ENCODE assay signal across 10 cellular contexts in the genomic region with DNA sequence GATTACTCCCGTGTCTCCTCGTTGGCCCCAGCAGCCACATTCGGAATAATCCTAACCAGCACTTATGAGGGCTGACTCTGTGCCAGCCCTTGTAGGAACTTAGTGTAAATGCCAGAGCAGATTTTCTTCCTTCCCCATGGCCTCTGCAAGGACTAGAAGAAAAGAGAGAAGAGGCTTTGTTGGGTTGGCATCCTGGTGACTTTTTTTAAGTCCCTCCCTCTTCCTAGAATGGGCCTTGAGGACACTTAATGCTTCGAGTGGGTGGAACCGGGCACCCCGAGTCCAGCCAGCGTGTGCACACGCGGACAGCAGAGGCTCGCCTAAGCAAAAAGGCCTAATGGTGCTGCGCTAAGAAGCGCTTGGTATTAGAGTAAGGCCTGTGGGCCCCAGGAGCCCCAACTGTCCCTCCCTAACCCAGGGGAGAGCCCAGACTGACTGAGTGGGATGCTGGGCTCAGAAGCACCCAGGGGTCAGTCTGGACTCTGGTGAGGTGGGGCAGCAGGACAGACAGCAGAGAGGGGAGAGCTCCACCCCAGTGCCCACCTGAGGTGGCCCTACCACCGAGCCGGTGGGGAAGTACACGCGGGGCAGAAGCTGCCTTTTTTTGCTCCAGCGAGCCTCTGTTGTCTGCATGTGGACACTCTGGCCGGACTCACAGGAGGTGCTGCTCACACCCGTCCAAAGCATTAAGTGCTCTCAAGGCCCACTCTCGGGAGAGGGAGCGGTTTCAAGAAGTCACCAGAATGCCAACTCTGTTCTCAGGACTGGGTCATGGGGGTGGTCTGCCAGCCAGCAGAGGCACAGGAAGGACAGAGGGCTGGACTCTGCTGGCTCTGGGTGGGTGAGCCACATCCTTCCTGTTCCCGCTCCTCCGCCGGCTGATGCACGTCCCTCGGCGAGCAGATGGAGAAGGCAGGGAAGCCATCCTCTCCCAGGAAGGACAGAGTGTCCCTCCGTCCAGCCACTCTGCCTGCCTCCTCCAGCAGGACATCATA. TPM values are rescaled to one million over a fixed set of nuclear protein-coding genes. Genes with fewer than 3 reads are reported as not detected.
DNase-seq lines count a peak whose midpoint lies in the region; FAIRE-seq and TF ChIP-seq lines count a peak whose summit lies in the region.
"Had no signal": no experiment of that assay in that cellular context is flagged by ENCODE, and none has a peak within 500 bp of the region (broad histone marks: within the 10 kb centered on the region; RNA-seq: fewer than 3 reads in every experiment).

No MANE protein-coding gene starts in this region.

- intact Hi-C loops in breast epithelium (cut with DNase I; ENCODE audit: low total_unique reads) (no loop called here), testis (cut with DNase I; ENCODE audit: low total_unique reads) (no loop called here), OCI-LY7 (cut with micrococcal nuclease; ENCODE audit: unreplicated experiment) (no loop called here)

- H2AFZ ChIP-seq in mesenchymal stem cell (ENCODE audit: low read depth, low read length) (no peak overlapping the region), OCI-LY7 (ENCODE audit: low read length) (no peak overlapping the region)

- TF ChIP-seq POLR2A in breast epithelium (IDR thresholded peaks at IDR 0.05) (no peak), testis (IDR thresholded peaks at IDR 0.05) (no peak)

- H2BK12ac ChIP-seq in mesenchymal stem cell (ENCODE audit: low read length in 2 of 2), result peak overlapping the region in 1 of 2 experiments; percentile 37

- peaks cover 99% of the 10 kb centered on the region for H3K4me1 Mint-ChIP-seq in activated T-cell treated with anti-CD3 and anti-CD28 coated beads, Interleukin-2, amount 50 U/mL, for 24 hours (ENCODE audit: low read depth)

- H3K23ac ChIP-seq in mesenchymal stem cell (ENCODE audit: low read length in 2 of 2), result no peak overlapping the region

- H3K9ac ChIP-seq in mesenchymal stem cell (ENCODE audit: low read length), result peak overlapping the region; percentile 24

- H3K4me2 ChIP-seq in mesenchymal stem cell (ENCODE audit: low read length, poor library complexity, severe bottlenecking) (no peak overlapping the region), OCI-LY7 (ENCODE audit: low read length) (no peak overlapping the region)

- DNase-seq in activated T-cell treated with anti-CD3 and anti-CD28 coated beads, Interleukin-2, amount 50 U/mL, for 24 hours, result no peak
- DNase-seq in activated T-cell treated with anti-CD3 and anti-CD28 coated beads for 4 hours (no peak), breast epithelium (ENCODE audit: low spot score in 2 of 2) (no peak), mesenchymal stem cell (no peak), testis (no peak), urothelium cell line (ENCODE audit: low spot score) (no peak), OCI-LY7 (ENCODE audit: low spot score) (no peak), GM10266 (ENCODE audit: extremely low spot score) (no peak)
- DNase-seq: kidney glomerular epithelial cell, NCI-H1436 treated with DMSO at 0.1 percent for 48 hours had no signal

- CTCF ChIA-PET in OCI-LY7 (lab: Charles Lee; ENCODE audit: unreplicated experiment), result no interaction called here

- no peak overlapping the region for H2BK120ac ChIP-seq in mesenchymal stem cell (ENCODE audit: low read depth, low read length)

- peaks cover 41% of the 10 kb centered on the region for H3K36me3 Mint-ChIP-seq in activated T-cell treated with anti-CD3 and anti-CD28 coated beads, Interleukin-2, amount 50 U/mL, for 24 hours (ENCODE audit: low read depth)

- H4K91ac ChIP-seq in mesenchymal stem cell (ENCODE audit: low read length), result peak overlapping the region; percentile 19

- H3K4me3 ChIP-seq in breast epithelium (peak overlapping the region in 1 of 3 donors; percentile 44), mesenchymal stem cell (ENCODE audit: insufficient read depth in 1 of 2, low read depth in 1 of 2, low read length in 2 of 2) (no peak overlapping the region), testis (no peak overlapping the region), OCI-LY7 (ENCODE audit: low read depth, low read length, poor library complexity, severe bottlenecking) (no peak overlapping the region)

- no peak for TF ChIP-seq CTCF in breast epithelium (IDR thresholded peaks at IDR 0.05)
- TF ChIP-seq CTCF in testis (IDR thresholded peaks at IDR 0.05), result no peak
- TF ChIP-seq CTCF in OCI-LY7 (conservative IDR thresholded peaks at IDR 0.05; ENCODE audit: low read length), result no peak
- no peak for TF ChIP-seq CTCF in GM10266 (IDR thresholded peaks at IDR 0.05; ENCODE audit: control insufficient read depth, insufficient read depth, low read depth, missing control alignments)

- POLR2A ChIA-PET in OCI-LY7 (lab: Charles Lee), result interaction anchor here (1.7 kb wide), 1 partner anchor 13 kb away, joined by 12 read pairs; a partner anchor contains a TSS

- peaks cover 33 to 43% of the 10 kb centered on the region in 2 donors for H3K4me1 ChIP-seq in breast epithelium
- H3K4me1 ChIP-seq in mesenchymal stem cell (ENCODE audit: control insufficient read depth, insufficient read depth, low read depth, low read length), result peaks cover 57% of the 10 kb centered on the region
- peaks cover 76% of the 10 kb centered on the region for H3K4me1 ChIP-seq in testis
- H3K4me1 ChIP-seq in OCI-LY7 (ENCODE audit: insufficient read depth, low read length, poor library complexity, severe bottlenecking), result peaks cover 61% of the 10 kb centered on the region

- H4K20me1 ChIP-seq in OCI-LY7 (ENCODE audit: insufficient read depth, low read length), result peaks cover 27% of the 10 kb centered on the region

- no peak overlapping the region for H2AK5ac ChIP-seq in mesenchymal stem cell (ENCODE audit: low read length, severe bottlenecking)

- H3K79me2 ChIP-seq in OCI-LY7 (ENCODE audit: insufficient read depth, low read depth, low read length), result peaks cover 75% of the 10 kb centered on the region

- 90% methylated on average over 28 of the region's 28 CpGs for WGBS in mesenchymal stem cell
- 56 to 60% methylated on average over 22 to 26 of the region's 28 CpGs for WGBS in testis, 2 donors

- peak overlapping the region; percentile 97 for H3K27ac Mint-ChIP-seq in activated T-cell treated with anti-CD3 and anti-CD28 coated beads, Interleukin-2, amount 50 U/mL, for 24 hours

- peak overlapping the region; percentile 55 for H3K4me3 Mint-ChIP-seq in activated T-cell treated with anti-CD3 and anti-CD28 coated beads, Interleukin-2, amount 50 U/mL, for 24 hours

- H3K27me3 ChIP-seq in breast epithelium (no peaks in the 10 kb centered on the region), mesenchymal stem cell (ENCODE audit: control insufficient read depth in 1 of 2, insufficient read depth in 1 of 2, low read length in 2 of 2) (no peaks in the 10 kb centered on the region), testis (no peaks in the 10 kb centered on the region)

- H3K36me3 ChIP-seq in breast epithelium (no peaks in the 10 kb centered on the region), mesenchymal stem cell (ENCODE audit: control insufficient read depth in 1 of 2, insufficient read depth in 2 of 2, low read depth in 1 of 2, low read length in 2 of 2) (peaks cover 31 to 38% of the 10 kb centered on the region in 2 experiments), testis (ENCODE audit: low read depth, missing control alignments) (no peaks in the 10 kb centered on the region), OCI-LY7 (ENCODE audit: insufficient read depth, low read length) (peaks cover 9% of the 10 kb centered on the region; the same call in 1 of the 2 replicates)

- peak overlapping the region in 1 of 2 experiments; percentile 1 for H3K14ac ChIP-seq in mesenchymal stem cell (ENCODE audit: low read length in 2 of 2)

- peak overlapping the region in 1 of 2 experiments; percentile 52 for H3K18ac ChIP-seq in mesenchymal stem cell (ENCODE audit: low read depth in 1 of 2, low read length in 2 of 2)

- H3K9me2 ChIP-seq in OCI-LY7 (ENCODE audit: insufficient read depth, low read length), result no peaks in the 10 kb centered on the region

- peaks cover 29% of the 10 kb centered on the region for H3K79me1 ChIP-seq in mesenchymal stem cell (replicated peaks; ENCODE audit: low read length, poor library complexity, severe bottlenecking)

- H4K8ac ChIP-seq in mesenchymal stem cell (ENCODE audit: low read length), result peak overlapping the region; percentile 81

- H2BK5ac ChIP-seq in mesenchymal stem cell (ENCODE audit: low read depth, low read length, poor library complexity, severe bottlenecking), result no peak overlapping the region

- peak overlapping the region; percentile 34 for H2BK15ac ChIP-seq in mesenchymal stem cell (ENCODE audit: low read depth, poor library complexity, severe bottlenecking)

- H3K27me3 Mint-ChIP-seq in activated T-cell treated with anti-CD3 and anti-CD28 coated beads, Interleukin-2, amount 50 U/mL, for 24 hours, result no peaks in the 10 kb centered on the region

- H3K27ac ChIP-seq in breast epithelium (peak overlapping the region; percentile 89 to 97), mesenchymal stem cell (ENCODE audit: low read length, poor library complexity, severe bottlenecking) (no peak overlapping the region), testis (peak overlapping the region; percentile 69 to 88), OCI-LY7 (ENCODE audit: low read depth, low read length, poor library complexity, severe bottlenecking) (no peak overlapping the region)

- peak overlapping the region; percentile 4 to 41 for H3K4ac ChIP-seq in mesenchymal stem cell (ENCODE audit: low read depth in 1 of 2, low read length in 2 of 2)

- no peaks in the 10 kb centered on the region for H3K9me3 Mint-ChIP-seq in activated T-cell treated with anti-CD3 and anti-CD28 coated beads, Interleukin-2, amount 50 U/mL, for 24 hours

- FAIRE-seq in urothelium cell line (lab: Jason Lieb, UNC), result no peak

- no peaks in the 10 kb centered on the region for H3K9me3 ChIP-seq in breast epithelium
- H3K9me3 ChIP-seq in mesenchymal stem cell (ENCODE audit: control insufficient read depth, low read length), result no peaks in the 10 kb centered on the region
- H3K9me3 ChIP-seq in testis, result no peaks in the 10 kb centered on the region
- H3K9me3 ChIP-seq in OCI-LY7 (ENCODE audit: low read length), result no peaks in the 10 kb centered on the region

- no TSS peak for BruUV-seq in OCI-LY7 (replicated peaks; lab: Mats Ljungman, UMichigan)

RNA-seq across cellular contexts. Expression of a gene that starts 12.5 kb away (rescaled TPM):
- total RNA-seq in breast epithelium (10 to 100 TPM; 12.0 to 35.4 (median 20.9) TPM), testis (10 to 100 TPM; 21.6 to 29.5 TPM), OCI-LY7 (2022) (18.0 and 19.6 TPM in 2 replicates)
- 13.8 TPM for polyA plus RNA-seq in mesenchymal stem cell (2013, experiment 1 of 2)
- polyA plus RNA-seq in mesenchymal stem cell (2013, experiment 2 of 2), result 13.9 TPM
- 21.5 TPM for polyA plus RNA-seq in testis (ENCODE audit: insufficient read depth, low read depth, low replicate concordance)
- 3.3 and 6.0 TPM in 2 replicates for total RNA-seq in OCI-LY7 (2014; rRNA removed; shearing (Covaris generic))

RNA-seq across cellular contexts. Expression of a gene that starts 27.9 kb away (rescaled TPM):
- total RNA-seq in breast epithelium, result under 1 TPM; 0.16 to 0.98 (median 0.88) TPM
- polyA plus RNA-seq in mesenchymal stem cell (2013, experiment 1 of 2), result 0.12 TPM
- 0.11 TPM for polyA plus RNA-seq in mesenchymal stem cell (2013, experiment 2 of 2)
- total RNA-seq in testis, result 10 to 100 TPM; 10.1 to 14.6 TPM
- 16.3 TPM for polyA plus RNA-seq in testis (ENCODE audit: insufficient read depth, low read depth, low replicate concordance)
- total RNA-seq in OCI-LY7 (2014; rRNA removed; shearing (Covaris generic)), result 0.09 and 0.36 TPM in 2 replicates
- 1.5 and 2.0 TPM in 2 replicates for total RNA-seq in OCI-LY7 (2022)

RNA-seq across cellular contexts. Expression of a gene that starts 56.7 kb away (rescaled TPM):
- total RNA-seq in breast epithelium, result 10 to 100 TPM in 2 of 3 donors, under 1 TPM in 1; 0.48 to 22.5 (median 14.1) TPM
- 2.3 TPM for polyA plus RNA-seq in mesenchymal stem cell (2013, experiment 1 of 2)
- polyA plus RNA-seq in mesenchymal stem cell (2013, experiment 2 of 2), result 1.9 TPM
- 10 to 100 TPM; 28.9 to 51.7 TPM for total RNA-seq in testis
- 53.7 TPM for polyA plus RNA-seq in testis (ENCODE audit: insufficient read depth, low read depth, low replicate concordance)
- total RNA-seq in OCI-LY7 (2014; rRNA removed; shearing (Covaris generic)), result 1.6 and 8.2 TPM in 2 replicates
- 1.6 and 2.2 TPM in 2 replicates for total RNA-seq in OCI-LY7 (2022)

Comparison
In these comparisons a context has a peak if more than half of its experiments do, and no peak if none do; other contexts are left out.
1. H3K27ac ChIP-seq: peak in breast epithelium (2 of 2) and testis (2 of 2); none in mesenchymal stem cell (single experiment) and OCI-LY7 (single experiment).